1 cellular context compared by ENCODE assay signal in the genomic region with DNA sequence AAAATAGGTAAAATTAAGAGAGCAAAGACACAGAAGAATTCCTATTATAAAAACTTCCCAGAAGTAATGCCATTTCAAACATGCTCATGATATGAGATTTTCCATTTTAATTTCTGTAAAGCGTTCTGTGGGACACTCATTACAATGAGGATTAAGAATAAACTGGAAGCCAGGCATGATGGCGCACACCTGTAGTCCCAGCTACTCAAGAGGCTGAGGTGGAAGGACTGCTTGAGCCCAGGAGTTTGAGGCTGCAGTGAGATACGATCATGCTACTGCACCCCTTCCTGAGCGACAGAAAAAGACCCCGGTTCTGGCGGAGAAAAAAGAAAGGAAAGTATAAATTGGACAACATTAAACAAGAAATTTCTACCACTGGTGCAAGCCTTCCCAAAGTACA.
TF ChIP-seq lines count a peak whose summit lies in the region.

No MANE protein-coding gene starts in this region.

TF ChIP-seq in endothelial cell of umbilical vein, 7 proteins besides CTCF, POLR2A, EP300 and RAD21 (continued from another document):
- TF ChIP-seq MYC (IDR thresholded peaks at IDR 0.05; ENCODE audit: low read depth, low read length), result no peak
- TF ChIP-seq GATA2 (IDR thresholded peaks at IDR 0.05; ENCODE audit: insufficient read depth, insufficient read length, low read depth, low read length), result no peak
- no peak for TF ChIP-seq JUN (IDR thresholded peaks at IDR 0.05; ENCODE audit: borderline replicate concordance, insufficient read depth, insufficient read length, low read depth)
- TF ChIP-seq MAX (IDR thresholded peaks at IDR 0.05; ENCODE audit: insufficient read depth, insufficient read length), result no peak
